In genomic region chr7:87152897-87153641, GRCh38 we compare ENCODE assay signal across 8 cellular contexts. TPM values are rescaled to one million over a fixed set of nuclear protein-coding genes. Genes with fewer than 3 reads are reported as not detected.
DNase-seq lines count a peak whose midpoint lies in the region; ATAC-seq and TF ChIP-seq lines count a peak whose summit lies in the region.

No MANE protein-coding gene starts in this region.

- intact Hi-C loops in ascending aorta (cut with DNase I): loop anchor here (1.0 to 10.0 kb wide), 10 partner anchors 67 to 1062 kb away; partner anchors contain the start of genes CROT, DBF4, ELAPOR2 and RUNDC3B

- WGBS in iPS DF 6.9 (ENCODE audit: insufficient coverage, insufficient read length): no CpG with 5 or more reads among the region's 25 CpGs

- H3K36me3 ChIP-seq in RWPE2 (ENCODE audit: low read depth) (peaks cover 44% of the 10 kb centered on the region), ascending aorta (no peaks in the 10 kb centered on the region), iPS DF 6.9 (ENCODE audit: control insufficient read depth, insufficient read depth, low read length) (no peaks in the 10 kb centered on the region)

- peaks cover 32% of the 10 kb centered on the region for H3K4me1 ChIP-seq in RWPE2 (ENCODE audit: insufficient read depth, poor library complexity, severe bottlenecking)
- H3K4me1 ChIP-seq in ascending aorta: peaks cover 3 to 22% of the 10 kb centered on the region in 2 donors
- H3K4me1 ChIP-seq in iPS DF 6.9 (ENCODE audit: control insufficient read depth, insufficient read depth, low read length): no peaks in the 10 kb centered on the region

- no peaks in the 10 kb centered on the region for H3K27me3 ChIP-seq in RWPE2 (ENCODE audit: insufficient read depth, poor library complexity, severe bottlenecking)
- H3K27me3 ChIP-seq in ascending aorta: no peaks in the 10 kb centered on the region
- no peaks in the 10 kb centered on the region for H3K27me3 ChIP-seq in iPS DF 6.9 (ENCODE audit: control insufficient read depth, insufficient read depth, low read length)

- no peak for TF ChIP-seq CTCF in AG09309 (IDR thresholded peaks at IDR 0.05; ENCODE audit: control insufficient read depth, insufficient read depth, low read depth, low read length, missing control alignments)
- no peak for TF ChIP-seq CTCF in RWPE2 (IDR thresholded peaks at IDR 0.05; ENCODE audit: poor library complexity, severe bottlenecking)
- TF ChIP-seq CTCF in ascending aorta (IDR thresholded peaks at IDR 0.05): no peak

- ATAC-seq in GM19023 (IDR thresholded peaks at IDR 0.05; ENCODE audit: unreplicated experiment) (peak; percentile 13), HG03196 (IDR thresholded peaks at IDR 0.05; ENCODE audit: unreplicated experiment) (peak; percentile 11), RWPE2 (ENCODE audit: low read depth) (peak; percentile 4; the same call in 1 of the 3 replicates)

- DNase-seq in AG09309 (ENCODE audit: low read depth) (no peak), RWPE2 (ENCODE audit: low spot score) (no peak), ascending aorta (ENCODE audit: low spot score in 2 of 2) (peak in 1 of 2 donors; percentile 65), iPS DF 6.9 (ENCODE audit: low read depth, low spot score) (no peak), retina (peak; percentile 70), AML-193 (lab: John Stamatoyannopoulos, UW) (no peak)

- H3K4me3 ChIP-seq in AG09309 (ENCODE audit: control insufficient read depth, low read depth, low read length) (peak overlapping the region; percentile 61), RWPE2 (ENCODE audit: severe bottlenecking) (peak overlapping the region; percentile 57), ascending aorta (peak overlapping the region; percentile 81 to 88), iPS DF 6.9 (ENCODE audit: low read length) (peak overlapping the region; percentile 90)

- H3K9me3 ChIP-seq in RWPE2 (ENCODE audit: severe bottlenecking) (no peaks in the 10 kb centered on the region), ascending aorta (no peaks in the 10 kb centered on the region), iPS DF 6.9 (ENCODE audit: control insufficient read depth, insufficient read depth, low read length) (no peaks in the 10 kb centered on the region)

- H3K27ac ChIP-seq in RWPE2 (ENCODE audit: poor library complexity, severe bottlenecking): peak overlapping the region; percentile 95
- H3K27ac ChIP-seq in ascending aorta: peak overlapping the region; percentile 96 to 99
- H3K27ac ChIP-seq in iPS DF 6.9 (ENCODE audit: low read length): no peak overlapping the region

RNA-seq across cellular contexts. Expression of gene DMTF1, which starts 0.8 kb away (rescaled TPM):
- 23.1 TPM for total RNA-seq in ascending aorta
